In genomic region chrX:153743608-153744209, GRCh38 we compare ENCODE assay signal across 8 cellular contexts. TPM values are rescaled to one million over a fixed set of nuclear protein-coding genes. Genes with fewer than 3 reads are reported as not detected.
DNase-seq lines count a peak whose midpoint lies in the region; TF ChIP-seq lines count a peak whose summit lies in the region.
"Not testable (repeated sequence)": the region's sequence is repeated elsewhere in the genome, so short reads cannot be mapped to it uniquely, and the experiment has no call there.

No MANE protein-coding gene starts in this region.

- not testable (repeated sequence) for H2AFZ ChIP-seq in osteoblast (ENCODE audit: low read length)

- H4K20me1 ChIP-seq in BLaER1: peaks cover 11% of the 10 kb centered on the region; the same call in 1 of the 2 replicates
- not testable (repeated sequence) for H4K20me1 ChIP-seq in osteoblast (ENCODE audit: insufficient read depth, low read length)

- H3K4me2 ChIP-seq in BLaER1 (peak overlapping the region; percentile 73), osteoblast (ENCODE audit: insufficient read depth, low read length) (peak overlapping the region; percentile 58)

- intact Hi-C loops in tibial artery (cut with DNase I; ENCODE audit: low total_unique reads): not testable (repeated sequence)

- H3K9ac ChIP-seq in BLaER1; HUES48 (ENCODE audit: low read depth, low read length): not testable (repeated sequence)

- H3K4me3 ChIP-seq in BLaER1 (peak overlapping the region; percentile 22; the same call in 1 of the 2 replicates), HUES48 (ENCODE audit: low read depth, low read length) (peak overlapping the region; percentile 60), osteoblast (ENCODE audit: insufficient read depth, low read length) (peak overlapping the region; percentile 19), tibial artery (peak overlapping the region; percentile 40 to 46)
- H3K4me3 ChIP-seq in fibroblast of the aortic adventitia (ENCODE audit: low read depth, low read length): not testable (repeated sequence)

- H3K79me2 ChIP-seq in osteoblast (ENCODE audit: insufficient read depth, low read length): not testable (repeated sequence)

- H3K27me3 ChIP-seq in BLaER1: peaks cover 21% of the 10 kb centered on the region
- not testable (repeated sequence) for H3K27me3 ChIP-seq in HUES48 (ENCODE audit: control insufficient read depth, insufficient read depth, low read length); osteoblast (ENCODE audit: insufficient read depth, low read length); tibial artery

- not testable (repeated sequence) for TF ChIP-seq CTCF in fibroblast of the aortic adventitia (IDR thresholded peaks at IDR 0.05; ENCODE audit: insufficient read depth, low read length); osteoblast (IDR thresholded peaks at IDR 0.05; ENCODE audit: extremely low read depth, low read depth, low read length)
- peak in 1 of 2 experiments; percentile 13 for TF ChIP-seq CTCF in tibial artery (IDR thresholded peaks at IDR 0.05)

- peak; percentile 20 for DNase-seq in NCI-H526 treated with DMSO at 0.1 percent for 48 hours (lab: John Stamatoyannopoulos, UW)
- DNase-seq in astrocyte of the hippocampus (ENCODE audit: low read depth, low spot score): peak; percentile 12
- peak; percentile 28 for DNase-seq in fibroblast of the aortic adventitia (ENCODE audit: low read depth)
- peak; percentile 55 for DNase-seq in kidney tubule cell (ENCODE audit: low spot score)
- DNase-seq in osteoblast (ENCODE audit: insufficient read length, low spot score, missing footprints): peak; percentile 35
- DNase-seq in tibial artery: peak; percentile 85 to 95

- H3K27ac ChIP-seq in BLaER1 (peak overlapping the region; percentile 22; the same call in 1 of the 2 replicates), tibial artery (peak overlapping the region; percentile 82 to 91)
- not testable (repeated sequence) for H3K27ac ChIP-seq in HUES48 (ENCODE audit: low read depth, low read length); osteoblast (ENCODE audit: low read depth, low read length)

- H3K9me3 ChIP-seq in BLaER1; osteoblast (ENCODE audit: low read depth, low read length); tibial artery: not testable (repeated sequence)
- H3K9me3 ChIP-seq in HUES48 (ENCODE audit: control insufficient read depth, insufficient read depth, low read length): peaks cover 18% of the 10 kb centered on the region

- H3K36me3 ChIP-seq in BLaER1; HUES48 (ENCODE audit: control insufficient read depth, insufficient read depth, low read length); osteoblast (ENCODE audit: insufficient read depth, low read length); tibial artery: not testable (repeated sequence)

- H3K4me1 ChIP-seq in BLaER1 (peaks cover 65% of the 10 kb centered on the region), tibial artery (peaks cover 0 to 16% (median 1%) of the 10 kb centered on the region in 4 donors)
- not testable (repeated sequence) for H3K4me1 ChIP-seq in HUES48 (ENCODE audit: control insufficient read depth, insufficient read depth, low read length); osteoblast (ENCODE audit: insufficient read depth, low read length)

RNA-seq across cellular contexts. Expression of gene ABCD1, which starts 19.1 kb away (rescaled TPM):
- total RNA-seq in fibroblast of the aortic adventitia (ENCODE audit: low replicate concordance) (9.3 and 15.5 TPM in 2 replicates), osteoblast (14.1 and 16.3 TPM in 2 replicates)

RNA-seq across cellular contexts. Expression of gene BCAP31, which starts 19.5 kb away (rescaled TPM):
- 75.4 and 111 TPM in 2 replicates for total RNA-seq in fibroblast of the aortic adventitia (ENCODE audit: low replicate concordance)
- total RNA-seq in osteoblast: 114 and 118 TPM in 2 replicates

RNA-seq across cellular contexts. Expression of gene PLXNB3, which starts 20.3 kb away (rescaled TPM):
- 3.1 and 6.1 TPM in 2 replicates for total RNA-seq in fibroblast of the aortic adventitia (ENCODE audit: low replicate concordance)
- 2.7 and 4.3 TPM in 2 replicates for total RNA-seq in osteoblast

RNA-seq across cellular contexts. Expression of gene SRPK3, which starts 37.1 kb away (rescaled TPM):
- 0.54 TPM in 1 of 2 replicates, not detected in the other for total RNA-seq in fibroblast of the aortic adventitia (ENCODE audit: low replicate concordance)
- total RNA-seq in osteoblast: 0.36 TPM in 1 of 2 replicates, not detected in the other

RNA-seq across cellular contexts. Expression of gene IDH3G, which starts 50.5 kb away (rescaled TPM):
- total RNA-seq in fibroblast of the aortic adventitia (ENCODE audit: low replicate concordance) (7.2 and 46.0 TPM in 2 replicates), osteoblast (40.2 and 42.7 TPM in 2 replicates)

Comparison
In these comparisons a context has a peak if more than half of its experiments do, and no peak if none do; other contexts are left out.
1. DNase-seq: peak in every context shown above with its lines; median percentile 90 in tibial artery; 55 in kidney tubule cell; 35 in osteoblast; 28 in fibroblast of the aortic adventitia; 20 in NCI-H526 treated with DMSO at 0.1 percent for 48 hours; 12 in astrocyte of the hippocampus.